Comparison of ENCODE assay signal across 8 cellular contexts in the genomic region with DNA sequence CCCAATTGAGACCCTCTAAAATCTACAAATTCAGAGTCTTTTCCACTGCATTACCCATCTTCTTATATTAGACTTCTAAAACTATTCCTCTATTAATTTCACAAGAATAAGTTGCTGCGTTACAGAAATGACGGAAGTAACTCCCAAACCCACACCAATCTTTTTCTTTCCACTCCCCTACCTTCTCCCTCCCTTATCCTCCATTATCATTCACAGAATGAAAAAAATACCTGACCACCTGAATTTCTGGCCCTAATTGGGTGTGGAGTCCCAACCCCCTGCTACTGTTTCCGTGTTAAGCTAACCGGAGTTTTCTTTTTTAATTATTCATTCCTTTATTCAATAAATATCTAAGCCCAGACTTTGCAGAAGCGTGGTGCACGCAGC. TPM values are rescaled to one million over a fixed set of nuclear protein-coding genes. Genes with fewer than 3 reads are reported as not detected.
DNase-seq lines count a peak whose midpoint lies in the region; ATAC-seq and TF ChIP-seq lines count a peak whose summit lies in the region.

No MANE protein-coding gene starts in this region.

- no peaks in the 10 kb centered on the region for H3K9me3 ChIP-seq in heart left ventricle

- DNase-seq in heart left ventricle, result no peak
- DNase-seq in left ventricle myocardium superior, result no peak
- DNase-seq in activated naive CD8-positive, alpha-beta T cell treated with anti-CD3 and anti-CD28 coated beads for 36 hours, result no peak
- DNase-seq in iPS-NIHi11 (ENCODE audit: low spot score), result peak; percentile 23
- DNase-seq in substantia nigra (lab: John Stamatoyannopoulos, UW), result no peak
- DNase-seq in NCI-H1417 treated with DMSO at 0.1 percent for 48 hours (lab: John Stamatoyannopoulos, UW), result no peak
- DNase-seq in NCI-H1694 treated with DMSO at 0.1 percent for 48 hours (lab: John Stamatoyannopoulos, UW), result no peak

- peak overlapping the region; percentile 85 for H3K27ac Mint-ChIP-seq in activated naive CD8-positive, alpha-beta T cell treated with anti-CD3 and anti-CD28 coated beads for 36 hours

- H3K9me3 Mint-ChIP-seq in activated naive CD8-positive, alpha-beta T cell treated with anti-CD3 and anti-CD28 coated beads for 36 hours, result peaks cover 3% of the 10 kb centered on the region

- TF ChIP-seq POLR2A in heart left ventricle (IDR thresholded peaks at IDR 0.05), result no peak

- peak overlapping the region; percentile 96 for H3K4me3 Mint-ChIP-seq in activated naive CD8-positive, alpha-beta T cell treated with anti-CD3 and anti-CD28 coated beads for 36 hours

- no peak for TF ChIP-seq CTCF in heart left ventricle (IDR thresholded peaks at IDR 0.05)

- peak overlapping the region; percentile 71 to 99 (median 82) for H3K4me3 ChIP-seq in heart left ventricle

- peaks cover 28% of the 10 kb centered on the region for H3K4me1 Mint-ChIP-seq in activated naive CD8-positive, alpha-beta T cell treated with anti-CD3 and anti-CD28 coated beads for 36 hours

- WGBS in heart left ventricle, 4 donors, result 0 to 1% (median 0%) methylated on average over 6 of the region's 6 CpGs

- peaks cover 20% of the 10 kb centered on the region for H3K36me3 Mint-ChIP-seq in activated naive CD8-positive, alpha-beta T cell treated with anti-CD3 and anti-CD28 coated beads for 36 hours

- intact Hi-C loops in heart left ventricle (cut with DNase I), result loop anchor here in 7 of 10 donors (2.0 to 5.0 kb wide), 3 partner anchors 61 to 66 kb away; a partner anchor contains a TSS
- intact Hi-C loops in left ventricle myocardium superior (cut with micrococcal nuclease), result no loop called here

- ATAC-seq in heart left ventricle (no peak), left ventricle myocardium superior (no peak), HG03521 (IDR thresholded peaks at IDR 0.05; ENCODE audit: unreplicated experiment) (peak; percentile 1)

- no peaks in the 10 kb centered on the region for H3K27me3 Mint-ChIP-seq in activated naive CD8-positive, alpha-beta T cell treated with anti-CD3 and anti-CD28 coated beads for 36 hours

- H3K27me3 ChIP-seq in heart left ventricle, result peaks cover 0 to 3% (median 0%) of the 10 kb centered on the region in 9 donors

- H3K27ac ChIP-seq in heart left ventricle, result peak overlapping the region; percentile 59 to 94 (median 90)
- peak overlapping the region; percentile 86 for H3K27ac ChIP-seq in substantia nigra (ENCODE audit: low read depth, low read length, poor library complexity, severe bottlenecking)

- no peaks in the 10 kb centered on the region for H3K36me3 ChIP-seq in heart left ventricle

- H3K4me1 ChIP-seq in heart left ventricle, result peaks cover 3 to 25% (median 14%) of the 10 kb centered on the region in 12 donors

RNA-seq across cellular contexts. Expression of a gene that starts 0.6 kb away (rescaled TPM):
- 10 to 100 TPM; 38.5 to 59.8 (median 45.3) TPM for total RNA-seq in heart left ventricle
- 10 to 100 TPM; 22.6 to 49.6 TPM for polyA plus RNA-seq in heart left ventricle
- 57.4 TPM for total RNA-seq in left ventricle myocardium superior
- total RNA-seq in activated naive CD8-positive, alpha-beta T cell treated with anti-CD3 and anti-CD28 coated beads for 36 hours, result 10 to 100 TPM; 30.0 to 32.5 TPM
